8 cellular contexts compared by ENCODE assay signal in the genomic region with DNA sequence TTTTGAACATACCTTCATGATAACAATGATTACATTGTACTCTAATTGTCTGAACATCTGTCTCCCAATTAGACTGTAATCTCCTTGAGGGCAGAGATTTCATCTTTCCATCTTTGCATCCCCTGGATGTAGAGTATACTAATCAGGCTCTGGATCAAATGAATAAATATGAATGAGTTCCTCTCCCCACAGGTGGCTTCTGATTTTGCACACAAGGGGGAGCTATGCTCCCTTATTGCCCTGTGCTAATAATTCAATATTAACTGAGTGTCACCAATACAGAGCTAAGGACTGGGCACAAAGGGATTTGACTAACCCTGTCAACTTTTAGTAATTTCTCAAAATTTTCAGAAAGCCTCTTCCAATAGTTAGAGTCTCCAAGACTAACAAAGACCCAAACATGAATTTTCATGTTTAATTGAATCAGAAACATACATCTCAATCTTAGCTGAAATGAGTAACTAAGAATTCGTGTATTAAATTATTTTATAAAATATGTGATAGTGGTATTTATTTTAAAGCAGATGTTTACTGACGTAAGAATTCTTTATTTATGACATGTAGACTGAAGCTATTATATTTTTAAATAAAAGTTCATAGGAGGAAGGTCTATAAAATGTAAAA. TPM values are rescaled to one million over a fixed set of nuclear protein-coding genes. Genes with fewer than 3 reads are reported as not detected.
A peak's percentile ranks its signal among the peaks of the same experiment; 100 is the strongest.
DNase-seq lines count a peak whose midpoint lies in the region; ATAC-seq and TF ChIP-seq lines count a peak whose summit lies in the region.

No MANE protein-coding gene starts in this region.

- no peak overlapping the region for H3K4me3 Mint-ChIP-seq in stimulated activated memory B cell treated with anti-CD40 and anti-IgM and Interleukin-4, amounts not matched to agents 10 μg/mL and 1 μg/mL and 100 μg/mL, for 72 hours

- no peak overlapping the region for H4K8ac ChIP-seq in mesenchymal stem cell (ENCODE audit: low read length)

- no peaks in the 10 kb centered on the region for H3K36me3 Mint-ChIP-seq in stimulated activated memory B cell treated with anti-CD40 and anti-IgM and Interleukin-4, amounts not matched to agents 10 μg/mL and 1 μg/mL and 100 μg/mL, for 72 hours

- H3K4me2 ChIP-seq in mesenchymal stem cell (ENCODE audit: low read length, poor library complexity, severe bottlenecking): no peak overlapping the region

- no peak for ATAC-seq in stimulated activated memory B cell treated with anti-CD40 and anti-IgM and Interleukin-4, amounts not matched to agents 10 μg/mL and 1 μg/mL and 100 μg/mL, for 72 hours

- H3K9me3 Mint-ChIP-seq in stimulated activated memory B cell treated with anti-CD40 and anti-IgM and Interleukin-4, amounts not matched to agents 10 μg/mL and 1 μg/mL and 100 μg/mL, for 72 hours: no peaks in the 10 kb centered on the region

- H3K4ac ChIP-seq in mesenchymal stem cell (ENCODE audit: low read depth in 1 of 2, low read length in 2 of 2): no peak overlapping the region

- H3K9ac ChIP-seq in mesenchymal stem cell (ENCODE audit: low read length): no peak overlapping the region

- no peak overlapping the region for H2AK5ac ChIP-seq in mesenchymal stem cell (ENCODE audit: low read length, severe bottlenecking)

- H2BK120ac ChIP-seq in mesenchymal stem cell (ENCODE audit: low read depth, low read length): no peak overlapping the region

- H3K36me3 ChIP-seq in mesenchymal stem cell (ENCODE audit: control insufficient read depth in 1 of 2, insufficient read depth in 2 of 2, low read depth in 1 of 2, low read length in 2 of 2): no peaks in the 10 kb centered on the region

- H3K14ac ChIP-seq in mesenchymal stem cell (ENCODE audit: low read length in 2 of 2): no peak overlapping the region

- H2BK12ac ChIP-seq in mesenchymal stem cell (ENCODE audit: low read length in 2 of 2): no peak overlapping the region

- WGBS in mesenchymal stem cell: no CpG with 5 or more reads among the region's 2 CpGs

- no peak overlapping the region for H3K27ac Mint-ChIP-seq in stimulated activated memory B cell treated with anti-CD40 and anti-IgM and Interleukin-4, amounts not matched to agents 10 μg/mL and 1 μg/mL and 100 μg/mL, for 72 hours

- in situ Hi-C loops in astrocyte of the cerebellum (cut with HindIII; ENCODE audit: low sequenced_read_pairs): no loop called here

- H4K91ac ChIP-seq in mesenchymal stem cell (ENCODE audit: low read length): no peak overlapping the region

- TF ChIP-seq CTCF in astrocyte of the cerebellum (IDR thresholded peaks at IDR 0.05; ENCODE audit: low read depth, low read length, missing control alignments): peak; percentile 66

- H2BK5ac ChIP-seq in mesenchymal stem cell (ENCODE audit: low read depth, low read length, poor library complexity, severe bottlenecking): no peak overlapping the region

- H3K27me3 ChIP-seq in mesenchymal stem cell (ENCODE audit: control insufficient read depth in 1 of 2, insufficient read depth in 1 of 2, low read length in 2 of 2): peaks cover 58 to 76% of the 10 kb centered on the region in 2 experiments

- peak; percentile 46 for DNase-seq in stimulated activated CD4-positive, alpha-beta T cell treated with anti-CD3 and anti-CD28 coated beads, Interleukin-15, amount 100 ng/mL, for 24 hours
- no peak for DNase-seq in stimulated activated CD4-positive, alpha-beta T cell treated with anti-CD3 and anti-CD28 coated beads, Interleukin-1b, Interleukin-23, amount 100 ng/mL, for 48 hours
- peak; percentile 22 for DNase-seq in NCI-H2171 (lab: John Stamatoyannopoulos, UW)
- no peak for DNase-seq in astrocyte of the cerebellum (ENCODE audit: low read depth)
- peak; percentile 20 for DNase-seq in mesenchymal stem cell
- DNase-seq in NCI-H187 treated with DMSO at 0.1 percent for 48 hours (lab: John Stamatoyannopoulos, UW): no peak
- DNase-seq in anterior cingulate cortex (lab: John Stamatoyannopoulos, UW): no peak

- no peak overlapping the region for H3K18ac ChIP-seq in mesenchymal stem cell (ENCODE audit: low read depth in 1 of 2, low read length in 2 of 2)

- no peak overlapping the region for H2AFZ ChIP-seq in mesenchymal stem cell (ENCODE audit: low read depth, low read length)

- no peak overlapping the region for H3K4me3 ChIP-seq in astrocyte of the cerebellum (ENCODE audit: low read depth, low read length)
- no peak overlapping the region for H3K4me3 ChIP-seq in mesenchymal stem cell (ENCODE audit: insufficient read depth in 1 of 2, low read depth in 1 of 2, low read length in 2 of 2)

- no peak overlapping the region for H2BK15ac ChIP-seq in mesenchymal stem cell (ENCODE audit: low read depth, poor library complexity, severe bottlenecking)

- peaks cover 60% of the 10 kb centered on the region for H3K27me3 Mint-ChIP-seq in stimulated activated memory B cell treated with anti-CD40 and anti-IgM and Interleukin-4, amounts not matched to agents 10 μg/mL and 1 μg/mL and 100 μg/mL, for 72 hours

- H3K4me1 ChIP-seq in mesenchymal stem cell (ENCODE audit: control insufficient read depth, insufficient read depth, low read depth, low read length): peaks cover 16% of the 10 kb centered on the region

- H3K27ac ChIP-seq in mesenchymal stem cell (ENCODE audit: low read length, poor library complexity, severe bottlenecking): no peak overlapping the region

- no peak overlapping the region for H3K23ac ChIP-seq in mesenchymal stem cell (ENCODE audit: low read length in 2 of 2)

- peaks cover 7% of the 10 kb centered on the region for H3K4me1 Mint-ChIP-seq in stimulated activated memory B cell treated with anti-CD40 and anti-IgM and Interleukin-4, amounts not matched to agents 10 μg/mL and 1 μg/mL and 100 μg/mL, for 72 hours

- H3K79me1 ChIP-seq in mesenchymal stem cell (replicated peaks; ENCODE audit: low read length, poor library complexity, severe bottlenecking): no peaks in the 10 kb centered on the region

- H3K9me3 ChIP-seq in mesenchymal stem cell (ENCODE audit: control insufficient read depth, low read length): no peaks in the 10 kb centered on the region

RNA-seq across cellular contexts. Expression of a gene that starts 3.0 kb away (rescaled TPM):
- not detected for polyA plus RNA-seq in mesenchymal stem cell (2013, experiment 1 of 2)
- not detected for polyA plus RNA-seq in mesenchymal stem cell (2013, experiment 2 of 2)

RNA-seq across cellular contexts. Expression of a gene that starts 3.1 kb away (rescaled TPM):
- not detected for polyA plus RNA-seq in mesenchymal stem cell (2013, experiment 1 of 2)
- polyA plus RNA-seq in mesenchymal stem cell (2013, experiment 2 of 2): not detected

RNA-seq across cellular contexts. Expression of a gene that starts 12.5 kb away (rescaled TPM):
- not detected for polyA plus RNA-seq in mesenchymal stem cell (2013, experiment 1 of 2)
- polyA plus RNA-seq in mesenchymal stem cell (2013, experiment 2 of 2): not detected

RNA-seq across cellular contexts. Expression of a gene that starts 12.7 kb away (rescaled TPM):
- polyA plus RNA-seq in mesenchymal stem cell (2013, experiment 1 of 2): not detected
- polyA plus RNA-seq in mesenchymal stem cell (2013, experiment 2 of 2): not detected

Comparison
In these comparisons a context has a peak if more than half of its experiments do, and no peak if none do; other contexts are left out.
1. DNase-seq: peak in stimulated activated CD4-positive, alpha-beta T cell treated with anti-CD3 and anti-CD28 coated beads, Interleukin-15, amount 100 ng/mL, for 24 hours (single experiment), NCI-H2171 (single experiment) and mesenchymal stem cell (single experiment); none in stimulated activated CD4-positive, alpha-beta T cell treated with anti-CD3 and anti-CD28 coated beads, Interleukin-1b, Interleukin-23, amount 100 ng/mL, for 48 hours (single experiment), astrocyte of the cerebellum (single experiment), NCI-H187 treated with DMSO at 0.1 percent for 48 hours (single experiment) and anterior cingulate cortex (0 of 58).